ENCODE assay signal across 20 cellular contexts in the genomic region with DNA sequence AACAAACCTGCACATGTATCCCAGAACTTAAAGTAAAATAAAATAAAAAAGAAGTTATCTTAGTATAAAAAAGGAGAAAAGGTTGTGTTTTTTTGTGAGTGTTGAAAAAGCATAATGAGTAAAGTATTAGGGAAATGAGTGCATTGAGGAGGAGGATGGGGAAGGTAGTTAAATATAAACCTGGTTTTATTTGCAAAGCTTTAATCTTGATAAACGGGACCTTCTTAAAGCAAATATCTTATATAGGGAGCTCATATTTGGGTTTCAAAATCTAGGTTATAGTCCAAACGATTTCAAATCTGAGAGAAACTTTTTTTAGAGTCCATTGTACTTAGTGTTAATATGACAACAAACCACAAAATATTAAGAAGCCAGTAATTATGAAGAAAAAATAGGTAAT.
"Had no signal": no experiment of that assay in that cellular context is flagged by ENCODE, and none has a peak within 500 bp of the region (broad histone marks: within the 10 kb centered on the region; RNA-seq: fewer than 3 reads in every experiment).

No MANE protein-coding gene starts in this region.

- H3K9me3 ChIP-seq: left lung, lower lobe of right lung, psoas muscle, testis had no signal

- ATAC-seq: lower lobe of right lung; naive thymus-derived CD8-positive, alpha-beta T cell; psoas muscle; right cardiac atrium; stimulated activated memory B cell treated with anti-CD40 and anti-IgM and Interleukin-4, amounts not matched to agents 10 μg/mL and 1 μg/mL and 100 μg/mL, for 72 hours; stimulated activated naive CD8-positive, alpha-beta T cell treated with anti-CD3 and anti-CD28 coated beads, Interleukin-15, Interleukin-2, amounts not matched to agents 100 U/mL and 50 U/mL, for 24 hours had no signal

- H3K4me3 ChIP-seq: dorsolateral prefrontal cortex, left lung, lower lobe of right lung, psoas muscle, skin epidermis, spleen, testis, tibial artery had no signal

- H3K27me3 ChIP-seq: dorsolateral prefrontal cortex, left lung, spleen, testis, tibial artery had no signal

- H3K27ac ChIP-seq: dorsolateral prefrontal cortex, left lung, lower lobe of right lung, psoas muscle, skin epidermis, spleen, testis, tibial artery had no signal

- DNase-seq: dorsolateral prefrontal cortex; effector CD4-positive, alpha-beta T cell; head of caudate nucleus; kidney; left lung; lower lobe of right lung; naive thymus-derived CD8-positive, alpha-beta T cell; nephron progenitor cell; nucleus accumbens; posterior cingulate gyrus; psoas muscle; right cardiac atrium; spleen; stimulated activated CD4-positive, alpha-beta T cell treated with anti-CD3 and anti-CD28 coated beads, Interleukin-4, amount 100 ng/mL, for 4 hours; stimulated activated naive CD8-positive, alpha-beta T cell treated with anti-CD3 and anti-CD28 coated beads, Interleukin-15, Interleukin-2, amounts not matched to agents 100 U/mL and 50 U/mL, for 24 hours; substantia nigra; testis; tibial artery had no signal

- H3K36me3 ChIP-seq: left lung, lower lobe of right lung, spleen, tibial artery had no signal
